1 cellular context compared by ENCODE assay signal in the genomic region with DNA sequence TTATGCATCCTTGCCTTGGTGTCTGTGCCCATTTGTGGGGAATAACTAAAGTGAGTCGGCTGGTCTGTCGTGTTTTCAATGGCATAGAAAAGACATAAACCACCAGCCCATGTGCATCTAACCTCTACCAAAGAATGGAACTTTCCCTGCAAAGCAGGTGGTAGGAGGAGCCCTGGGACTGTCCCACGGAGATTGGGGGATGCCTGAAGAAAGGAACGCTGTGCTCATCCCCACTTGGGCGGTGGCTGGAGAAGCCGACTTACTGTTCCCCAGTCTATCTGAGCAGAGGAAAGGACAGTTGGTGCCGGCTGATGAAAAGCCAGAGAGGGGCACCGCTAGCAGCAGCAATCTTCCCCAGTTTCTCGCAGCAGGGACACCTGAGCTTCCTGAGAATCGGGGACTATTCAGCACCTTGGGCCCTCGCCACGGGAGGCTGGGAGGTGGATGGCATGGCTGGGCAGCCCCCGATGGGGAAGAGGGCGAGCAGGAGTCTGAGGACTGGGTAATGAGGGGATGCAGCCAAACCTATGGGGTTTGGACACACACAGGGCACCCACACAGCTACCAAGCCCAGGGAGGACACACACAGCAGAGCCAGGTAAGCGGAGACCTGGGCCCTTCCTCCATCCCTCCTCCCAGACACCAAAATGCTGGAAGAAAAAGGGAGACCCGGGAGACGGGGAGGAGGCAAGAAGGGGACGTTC.
TF ChIP-seq lines count a peak whose summit lies in the region.

No MANE protein-coding gene starts in this region.

TF ChIP-seq in GM23338, 12 proteins besides CTCF, POLR2A, EP300 and RAD21 (continued from another document):
- TF ChIP-seq, protein P1, sequence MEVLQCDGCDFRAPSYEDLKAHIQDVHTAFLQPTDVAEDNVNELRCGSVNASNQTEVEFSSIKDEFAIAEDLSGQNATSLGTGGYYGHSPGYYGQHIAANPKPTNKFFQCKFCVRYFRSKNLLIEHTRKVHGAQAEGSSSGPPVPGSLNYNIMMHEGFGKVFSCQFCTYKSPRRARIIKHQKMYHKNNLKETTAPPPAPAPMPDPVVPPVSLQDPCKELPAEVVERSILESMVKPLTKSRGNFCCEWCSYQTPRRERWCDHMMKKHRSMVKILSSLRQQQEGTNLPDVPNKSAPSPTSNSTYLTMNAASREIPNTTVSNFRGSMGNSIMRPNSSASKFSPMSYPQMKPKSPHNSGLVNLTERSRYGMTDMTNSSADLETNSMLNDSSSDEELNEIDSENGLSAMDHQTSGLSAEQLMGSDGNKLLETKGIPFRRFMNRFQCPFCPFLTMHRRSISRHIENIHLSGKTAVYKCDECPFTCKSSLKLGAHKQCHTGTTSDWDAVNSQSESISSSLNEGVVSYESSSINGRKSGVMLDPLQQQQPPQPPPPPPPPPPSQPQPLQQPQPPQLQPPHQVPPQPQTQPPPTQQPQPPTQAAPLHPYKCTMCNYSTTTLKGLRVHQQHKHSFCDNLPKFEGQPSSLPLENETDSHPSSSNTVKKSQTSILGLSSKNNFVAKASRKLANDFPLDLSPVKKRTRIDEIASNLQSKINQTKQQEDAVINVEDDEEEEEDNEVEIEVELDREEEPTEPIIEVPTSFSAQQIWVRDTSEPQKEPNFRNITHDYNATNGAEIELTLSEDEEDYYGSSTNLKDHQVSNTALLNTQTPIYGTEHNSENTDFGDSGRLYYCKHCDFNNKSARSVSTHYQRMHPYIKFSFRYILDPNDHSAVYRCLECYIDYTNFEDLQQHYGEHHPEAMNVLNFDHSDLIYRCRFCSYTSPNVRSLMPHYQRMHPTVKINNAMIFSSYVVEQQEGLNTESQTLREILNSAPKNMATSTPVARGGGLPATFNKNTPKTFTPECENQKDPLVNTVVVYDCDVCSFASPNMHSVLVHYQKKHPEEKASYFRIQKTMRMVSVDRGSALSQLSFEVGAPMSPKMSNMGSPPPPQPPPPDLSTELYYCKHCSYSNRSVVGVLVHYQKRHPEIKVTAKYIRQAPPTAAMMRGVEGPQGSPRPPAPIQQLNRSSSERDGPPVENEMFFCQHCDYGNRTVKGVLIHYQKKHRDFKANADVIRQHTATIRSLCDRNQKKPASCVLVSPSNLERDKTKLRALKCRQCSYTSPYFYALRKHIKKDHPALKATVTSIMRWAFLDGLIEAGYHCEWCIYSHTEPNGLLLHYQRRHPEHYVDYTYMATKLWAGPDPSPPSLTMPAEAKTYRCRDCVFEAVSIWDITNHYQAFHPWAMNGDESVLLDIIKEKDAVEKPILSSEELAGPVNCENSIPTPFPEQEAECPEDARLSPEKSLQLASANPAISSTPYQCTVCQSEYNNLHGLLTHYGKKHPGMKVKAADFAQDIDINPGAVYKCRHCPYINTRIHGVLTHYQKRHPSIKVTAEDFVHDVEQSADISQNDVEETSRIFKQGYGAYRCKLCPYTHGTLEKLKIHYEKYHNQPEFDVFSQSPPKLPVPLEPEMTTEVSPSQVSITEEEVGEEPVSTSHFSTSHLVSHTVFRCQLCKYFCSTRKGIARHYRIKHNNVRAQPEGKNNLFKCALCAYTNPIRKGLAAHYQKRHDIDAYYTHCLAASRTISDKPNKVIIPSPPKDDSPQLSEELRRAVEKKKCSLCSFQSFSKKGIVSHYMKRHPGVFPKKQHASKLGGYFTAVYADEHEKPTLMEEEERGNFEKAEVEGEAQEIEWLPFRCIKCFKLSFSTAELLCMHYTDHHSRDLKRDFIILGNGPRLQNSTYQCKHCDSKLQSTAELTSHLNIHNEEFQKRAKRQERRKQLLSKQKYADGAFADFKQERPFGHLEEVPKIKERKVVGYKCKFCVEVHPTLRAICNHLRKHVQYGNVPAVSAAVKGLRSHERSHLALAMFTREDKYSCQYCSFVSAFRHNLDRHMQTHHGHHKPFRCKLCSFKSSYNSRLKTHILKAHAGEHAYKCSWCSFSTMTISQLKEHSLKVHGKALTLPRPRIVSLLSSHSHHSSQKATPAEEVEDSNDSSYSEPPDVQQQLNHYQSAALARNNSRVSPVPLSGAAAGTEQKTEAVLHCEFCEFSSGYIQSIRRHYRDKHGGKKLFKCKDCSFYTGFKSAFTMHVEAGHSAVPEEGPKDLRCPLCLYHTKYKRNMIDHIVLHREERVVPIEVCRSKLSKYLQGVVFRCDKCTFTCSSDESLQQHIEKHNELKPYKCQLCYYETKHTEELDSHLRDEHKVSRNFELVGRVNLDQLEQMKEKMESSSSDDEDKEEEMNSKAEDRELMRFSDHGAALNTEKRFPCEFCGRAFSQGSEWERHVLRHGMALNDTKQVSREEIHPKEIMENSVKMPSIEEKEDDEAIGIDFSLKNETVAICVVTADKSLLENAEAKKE (CRISPR knock-in tag; IDR thresholded peaks at IDR 0.05): no peak
- TF ChIP-seq ZNF114 (CRISPR knock-in tag; IDR thresholded peaks at IDR 0.05): no peak
